In the genomic region with DNA sequence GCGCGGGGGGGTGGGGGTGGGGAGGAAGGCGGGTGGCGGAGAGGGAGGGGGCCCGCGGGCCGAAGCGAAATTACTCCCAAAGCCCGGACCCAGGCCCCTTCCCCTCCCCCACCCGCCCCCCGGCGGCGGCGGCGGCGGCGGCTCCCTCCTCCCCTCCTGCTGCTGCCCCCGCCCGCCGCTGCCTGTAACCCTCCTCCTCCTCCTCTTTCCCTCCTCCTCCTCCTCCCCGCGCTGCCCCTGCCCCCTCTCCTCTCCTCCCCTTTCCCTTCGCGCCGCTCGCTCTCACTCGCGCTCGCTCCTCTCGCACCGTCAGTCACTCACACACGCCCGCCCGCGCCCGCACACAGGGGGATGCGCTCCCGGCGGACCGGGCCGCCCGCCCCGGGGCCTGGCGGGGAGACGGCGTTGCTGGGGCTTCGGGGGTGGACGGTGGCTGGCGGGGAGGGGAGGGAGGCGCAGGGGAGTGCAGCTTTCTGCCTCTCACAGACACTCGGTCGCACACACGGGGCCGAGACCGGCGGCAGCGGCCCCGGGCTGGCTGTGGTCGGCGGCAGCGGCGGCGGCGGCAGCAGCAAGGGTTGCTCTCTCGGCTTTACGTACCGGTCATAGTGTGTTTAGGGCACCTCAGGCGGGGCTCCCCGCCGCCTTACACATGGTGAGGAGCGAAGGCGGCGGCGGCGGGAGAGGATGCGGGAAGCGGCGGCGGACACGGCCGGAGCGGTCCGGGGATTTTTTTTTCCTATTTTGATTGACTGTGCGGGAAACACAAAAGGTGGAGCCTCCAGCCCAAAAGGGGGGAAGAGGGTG, we compare ENCODE assay signal across 8 cellular contexts. TPM values are rescaled to one million over a fixed set of nuclear protein-coding genes. Genes with fewer than 3 reads are reported as not detected.
DNase-seq lines count a peak whose midpoint lies in the region; ATAC-seq, FAIRE-seq and TF ChIP-seq lines count a peak whose summit lies in the region.

No MANE protein-coding gene starts in this region.

- DNase-seq in GM12891 (ENCODE audit: insufficient read length, low spot score) (peak; percentile 46), NCI-H2227 (lab: John Stamatoyannopoulos, UW; ENCODE audit: unreplicated experiment) (peak; percentile 90), keratinocyte (ENCODE audit: low read depth, low spot score) (no peak)
- peak; percentile 84 for DNase-seq in central memory CD4-positive, alpha-beta T cell
- peak; percentile 90 for DNase-seq in stimulated activated CD4-positive, alpha-beta T cell treated with anti-CD3 and anti-CD28 coated beads, Interleukin-15, amount 100 ng/mL, for 24 hours

- H3K9ac ChIP-seq in keratinocyte (ENCODE audit: control insufficient read depth, extremely low read depth, insufficient read depth, low read length), result peak overlapping the region; percentile 96

- peak overlapping the region; percentile 82 to 93 (median 90) for H3K4me3 ChIP-seq in keratinocyte (ENCODE audit: control insufficient read depth in 2 of 3, extremely low read depth in 1 of 3, insufficient read depth in 2 of 3, low read depth in 1 of 3, low read length in 3 of 3)

- ATAC-seq in HG02870 (IDR thresholded peaks at IDR 0.05; ENCODE audit: unreplicated experiment), result peak; percentile 21
- peak; percentile 21 to 30 for ATAC-seq in activated CD4-positive, CD25-positive, alpha-beta regulatory T cell treated with anti-CD3 and anti-CD28 coated beads, Interleukin-2, amount 50 U/mL, for 24 hours
- ATAC-seq in GM21576 (IDR thresholded peaks at IDR 0.05; ENCODE audit: unreplicated experiment), result no peak

- H3K27ac ChIP-seq in keratinocyte (ENCODE audit: control insufficient read depth, insufficient read depth, low read length), result peak overlapping the region; percentile 95

- H3K4me2 ChIP-seq in keratinocyte (ENCODE audit: control insufficient read depth, extremely low read depth, insufficient read depth, low read depth, low read length), result peak overlapping the region; percentile 40

- H3K27me3 ChIP-seq in keratinocyte (ENCODE audit: control insufficient read depth, extremely low read depth, insufficient read depth, low read length), result no peaks in the 10 kb centered on the region

- H4K20me1 ChIP-seq in keratinocyte (ENCODE audit: control insufficient read depth, extremely low read depth, insufficient read depth, low read length), result no peaks in the 10 kb centered on the region

- no peaks in the 10 kb centered on the region for H3K9me3 ChIP-seq in keratinocyte (ENCODE audit: control insufficient read depth, low read depth, low read length)

- no peak for FAIRE-seq in GM12891 (lab: Jason Lieb, UNC)
- FAIRE-seq in keratinocyte (lab: Jason Lieb, UNC), result no peak

- no peaks in the 10 kb centered on the region for H3K9me1 ChIP-seq in keratinocyte (ENCODE audit: control insufficient read depth, extremely low read depth, insufficient read depth, low read length)

- peak; percentile 15; the same call in 1 of the 2 replicates for TF ChIP-seq POLR2A in GM12891 (IDR thresholded peaks at IDR 0.05; ENCODE audit: low read depth, low read length)

- H3K4me1 ChIP-seq in keratinocyte (ENCODE audit: control insufficient read depth, extremely low read depth, insufficient read depth, low read length), result peaks cover 9% of the 10 kb centered on the region

- TF ChIP-seq CTCF in keratinocyte (optimal IDR thresholded peaks at IDR 0.05 in 1 of 3, IDR thresholded peaks at IDR 0.05 in 1 of 3, conservative IDR thresholded peaks at IDR 0.05 in 1 of 3; ENCODE audit: extremely low read depth in 1 of 3, insufficient read depth in 2 of 3, low read length in 3 of 3), result no peak

- dilution Hi-C loops in keratinocyte (cut with MboI; ENCODE audit: extremely low pct_ligation_motif_present, low sequenced_read_pairs), result no loop called here

- H3K36me3 ChIP-seq in keratinocyte (ENCODE audit: control insufficient read depth in 2 of 2, extremely low read depth in 1 of 2, insufficient read depth in 2 of 2, low read length in 2 of 2), result no peaks in the 10 kb centered on the region

- H3K79me2 ChIP-seq in keratinocyte (ENCODE audit: control insufficient read depth, insufficient read depth, low read length), result peaks cover 38% of the 10 kb centered on the region

- H2AFZ ChIP-seq in keratinocyte (ENCODE audit: control insufficient read depth, low read length), result no peak overlapping the region

TF ChIP-seq in GM12891, 5 proteins besides CTCF, POLR2A, EP300 and RAD21:
- peak; percentile 75 for TF ChIP-seq POLR2AphosphoS5 (IDR thresholded peaks at IDR 0.05; ENCODE audit: low read depth, low read length)
- no peak for TF ChIP-seq POU2F2 (IDR thresholded peaks at IDR 0.05; ENCODE audit: low read depth, low read length)
- TF ChIP-seq TAF1 (IDR thresholded peaks at IDR 0.05; ENCODE audit: low read depth, low read length), result peak; percentile 72
- no peak for TF ChIP-seq SPI1 (IDR thresholded peaks at IDR 0.05; ENCODE audit: low read depth, low read length)
- no peak for TF ChIP-seq PAX5 (IDR thresholded peaks at IDR 0.05; ENCODE audit: insufficient read depth, low read length, severe bottlenecking)

RNA-seq across cellular contexts. Expression of gene SP3, which starts 0.4 kb away (rescaled TPM):
- polyA plus RNA-seq in GM12891 (2012; ENCODE audit: low read depth, missing spikeins), result 19.9 TPM
- 31.9 to 46.7 TPM (median 39.3 TPM) in 3 replicates for polyA plus RNA-seq in keratinocyte
- polyA plus RNA-seq in keratinocyte (2011; ENCODE audit: low read depth), result 14.9 TPM
- 13.6 and 34.9 TPM in 2 replicates for polyA plus RNA-seq in keratinocyte (2011; cell fraction: cytosol; rRNA removed)
- 27.6 and 29.2 TPM in 2 replicates for polyA plus RNA-seq in keratinocyte (2011; cell fraction: nucleus; rRNA removed)
- 24.9 and 25.4 TPM in 2 replicates for polyA plus RNA-seq in keratinocyte (2012; ENCODE audit: low replicate concordance)
- polyA minus RNA-seq in keratinocyte, result 25.9 to 93.0 TPM (median 54.3 TPM) in 3 replicates
- 17.8 TPM for polyA minus RNA-seq in keratinocyte (2011; cell fraction: cytosol; rRNA and poly(A)+ RNA removed)
- 35.9 and 68.2 TPM in 2 replicates for polyA minus RNA-seq in keratinocyte (2011; cell fraction: nucleus; rRNA and poly(A)+ RNA removed)
